In genomic region chr20:23434521-23435313, GRCh38 we compare ENCODE assay signal across 37 cellular contexts. TPM values are rescaled to one million over a fixed set of nuclear protein-coding genes. Genes with fewer than 3 reads are reported as not detected.
"Had no signal": no experiment of that assay in that cellular context is flagged by ENCODE, and none has a peak within 500 bp of the region (broad histone marks: within the 10 kb centered on the region; RNA-seq: fewer than 3 reads in every experiment).

No MANE protein-coding gene starts in this region.

- FAIRE-seq: TTC549, urothelium cell line had no signal

- H3K4me1 Mint-ChIP-seq: activated CD4-positive, alpha-beta T cell treated with anti-CD3 and anti-CD28 coated beads, Interleukin-2, amount 10 ng/mL, durations not matched to agents 24 days and 14 days; activated naive CD8-positive, alpha-beta T cell treated with anti-CD3 and anti-CD28 coated beads, Interleukin-2, amount 50 U/mL, for 24 hours; activated T-helper 17 cell treated with anti-CD3 and anti-CD28 coated beads, Interleukin-2, amount 50 U/mL, for 72 hours; naive thymus-derived CD8-positive, alpha-beta T cell; neural crest cell had no signal

- H3K27me3 Mint-ChIP-seq: activated CD4-positive, alpha-beta memory T cell treated with anti-CD3 and anti-CD28 coated beads for 36 hours; activated naive CD8-positive, alpha-beta T cell treated with anti-CD3 and anti-CD28 coated beads, Interleukin-2, amount 50 U/mL, for 24 hours; activated T-helper 17 cell treated with anti-CD3 and anti-CD28 coated beads, Interleukin-2, amount 50 U/mL, for 72 hours; dendritic cell treated with granulocyte-macrophage colony-stimulating factor and Interleukin-4, amounts not matched to agents 40 ng/mL and 50 ng/mL, for 4 days; naive thymus-derived CD8-positive, alpha-beta T cell; stimulated activated naive CD8-positive, alpha-beta T cell treated with anti-CD3 and anti-CD28 coated beads, Interleukin-15, Interleukin-2, amounts not matched to agents 100 ng/mL and 50 ng/mL, for 24 hours had no signal

- H3K9me3 ChIP-seq: gastroesophageal sphincter, left lung, lower lobe of right lung, thoracic aorta had no signal

- H3K9me3 Mint-ChIP-seq: activated CD4-positive, alpha-beta memory T cell treated with anti-CD3 and anti-CD28 coated beads for 36 hours; activated CD4-positive, alpha-beta T cell treated with anti-CD3 and anti-CD28 coated beads, Interleukin-2, amount 10 ng/mL, durations not matched to agents 24 days and 14 days; activated naive CD8-positive, alpha-beta T cell treated with anti-CD3 and anti-CD28 coated beads, Interleukin-2, amount 50 U/mL, for 24 hours; activated T-cell treated with anti-CD3 and anti-CD28 coated beads, Interleukin-2, amount 50 U/mL, for 4 hours; activated T-helper 17 cell treated with anti-CD3 and anti-CD28 coated beads, Interleukin-2, amount 50 U/mL, for 72 hours; dendritic cell treated with granulocyte-macrophage colony-stimulating factor and Interleukin-4, amounts not matched to agents 40 ng/mL and 50 ng/mL, for 4 days; naive thymus-derived CD8-positive, alpha-beta T cell; neural crest cell; stimulated activated naive CD8-positive, alpha-beta T cell treated with anti-CD3 and anti-CD28 coated beads, Interleukin-15, Interleukin-2, amounts not matched to agents 100 ng/mL and 50 ng/mL, for 24 hours; T-helper 1 cell treated with Interleukin-12 subunit alpha and Interleukin-12 subunit beta and Interleukin-4 antibody, amounts not matched to agents 30 μg/mL and 1 μg/mL, for 36 hours had no signal

- ATAC-seq: activated naive CD8-positive, alpha-beta T cell treated with anti-CD3 and anti-CD28 coated beads, Interleukin-2, amount 50 U/mL, for 24 hours; activated T-cell treated with anti-CD3 and anti-CD28 coated beads, Interleukin-2, amount 50 U/mL, for 4 hours; activated T-helper 17 cell treated with anti-CD3 and anti-CD28 coated beads, Interleukin-2, amount 50 U/mL, for 72 hours; gastroesophageal sphincter; left lung; lower lobe of right lung; naive thymus-derived CD8-positive, alpha-beta T cell; right cardiac atrium had no signal

- H3K27me3 ChIP-seq: gastroesophageal sphincter, left lung had no signal

- H3K4me3 ChIP-seq: gastroesophageal sphincter, left lung, lower lobe of right lung, thoracic aorta had no signal

- H3K4me3 Mint-ChIP-seq: activated CD4-positive, alpha-beta memory T cell treated with anti-CD3 and anti-CD28 coated beads for 36 hours; activated CD4-positive, alpha-beta T cell treated with anti-CD3 and anti-CD28 coated beads, Interleukin-2, amount 10 ng/mL, durations not matched to agents 24 days and 14 days; activated naive CD8-positive, alpha-beta T cell treated with anti-CD3 and anti-CD28 coated beads, Interleukin-2, amount 50 U/mL, for 24 hours; activated T-cell treated with anti-CD3 and anti-CD28 coated beads, Interleukin-2, amount 50 U/mL, for 4 hours; activated T-helper 17 cell treated with anti-CD3 and anti-CD28 coated beads, Interleukin-2, amount 50 U/mL, for 72 hours; dendritic cell treated with granulocyte-macrophage colony-stimulating factor and Interleukin-4, amounts not matched to agents 40 ng/mL and 50 ng/mL, for 4 days; naive thymus-derived CD8-positive, alpha-beta T cell; neural crest cell; stimulated activated naive CD8-positive, alpha-beta T cell treated with anti-CD3 and anti-CD28 coated beads, Interleukin-15, Interleukin-2, amounts not matched to agents 100 ng/mL and 50 ng/mL, for 24 hours; T-helper 1 cell treated with Interleukin-12 subunit alpha and Interleukin-12 subunit beta and Interleukin-4 antibody, amounts not matched to agents 30 μg/mL and 1 μg/mL, for 36 hours had no signal

- H3K36me3 ChIP-seq: gastroesophageal sphincter, left lung, lower lobe of right lung, thoracic aorta had no signal

- H3K4me1 ChIP-seq: left lung, lower lobe of right lung had no signal

- H3K27ac ChIP-seq: left lung, lower lobe of right lung, thoracic aorta had no signal

- DNase-seq: activated CD4-positive, alpha-beta memory T cell treated with anti-CD3 and anti-CD28 coated beads for 36 hours; activated CD4-positive, alpha-beta T cell treated with anti-CD3 and anti-CD28 coated beads, Interleukin-2, amount 10 ng/mL, durations not matched to agents 24 days and 14 days; activated CD4-positive, CD25-positive, alpha-beta regulatory T cell treated with anti-CD3 and anti-CD28 coated beads, Interleukin-2, amount 50 U/mL, for 72 hours; activated gamma-delta T cell treated with Interleukin-2 at 50 U/mL for 16 hours; activated naive CD4-positive, alpha-beta T cell treated with anti-CD3 and anti-CD28 coated beads, Interleukin-2, amount 50 U/mL, for 16 hours; activated naive CD8-positive, alpha-beta T cell treated with anti-CD3 and anti-CD28 coated beads, Interleukin-2, amount 50 U/mL, for 24 hours; activated T-cell treated with anti-CD3 and anti-CD28 coated beads, Interleukin-2, amount 50 U/mL, for 4 hours; amygdala; effector CD4-positive, alpha-beta T cell; erythroblast; hippocampal formation; kidney glomerular epithelial cell; left lung; lower lobe of right lung; mesenchymal stem cell; naive thymus-derived CD8-positive, alpha-beta T cell; occipital lobe; right cardiac atrium; stimulated activated CD4-positive, alpha-beta T cell treated with anti-CD3 and anti-CD28 coated beads, Interleukin-12 subunit alpha, Interleukin-12 subunit beta, amount 100 ng/mL, for 4 hours; stimulated activated CD4-positive, alpha-beta T cell treated with anti-CD3 and anti-CD28 coated beads, Interleukin-4, amount 100 ng/mL, for 1 hour; SW 1271; T-helper 9 cell; trophoblast cell had no signal

- H3K27ac Mint-ChIP-seq: activated CD4-positive, alpha-beta memory T cell treated with anti-CD3 and anti-CD28 coated beads for 36 hours; activated CD4-positive, alpha-beta T cell treated with anti-CD3 and anti-CD28 coated beads, Interleukin-2, amount 10 ng/mL, durations not matched to agents 24 days and 14 days; activated naive CD8-positive, alpha-beta T cell treated with anti-CD3 and anti-CD28 coated beads, Interleukin-2, amount 50 U/mL, for 24 hours; activated T-helper 17 cell treated with anti-CD3 and anti-CD28 coated beads, Interleukin-2, amount 50 U/mL, for 72 hours; dendritic cell treated with granulocyte-macrophage colony-stimulating factor and Interleukin-4, amounts not matched to agents 40 ng/mL and 50 ng/mL, for 4 days; stimulated activated naive CD8-positive, alpha-beta T cell treated with anti-CD3 and anti-CD28 coated beads, Interleukin-15, Interleukin-2, amounts not matched to agents 100 ng/mL and 50 ng/mL, for 24 hours; T-helper 1 cell treated with Interleukin-12 subunit alpha and Interleukin-12 subunit beta and Interleukin-4 antibody, amounts not matched to agents 30 μg/mL and 1 μg/mL, for 36 hours had no signal

- H3K36me3 Mint-ChIP-seq: activated CD4-positive, alpha-beta memory T cell treated with anti-CD3 and anti-CD28 coated beads for 36 hours; naive thymus-derived CD8-positive, alpha-beta T cell had no signal

RNA-seq across cellular contexts. Expression of gene CSTL1, which starts 4.8 kb away (rescaled TPM):
- total RNA-seq: activated CD4-positive, alpha-beta memory T cell treated with anti-CD3 and anti-CD28 coated beads for 36 hours; activated CD4-positive, alpha-beta T cell treated with anti-CD3 and anti-CD28 coated beads, Interleukin-2, amount 10 ng/mL, durations not matched to agents 24 days and 14 days; activated CD8-positive, alpha-beta memory T cell treated with anti-CD3 and anti-CD28 coated beads for 36 hours; activated T-cell treated with anti-CD3 and anti-CD28 coated beads, Interleukin-2, amount 50 U/mL, for 4 hours; activated T-helper 17 cell treated with anti-CD3 and anti-CD28 coated beads, Interleukin-2, amount 50 U/mL, for 72 hours; fibroblast of lung; fibroblast of villous mesenchyme; gastroesophageal sphincter; left lung; lower lobe of right lung; naive thymus-derived CD8-positive, alpha-beta T cell; neural crest cell; occipital lobe; right cardiac atrium; skeletal muscle tissue; subcutaneous adipose tissue; thoracic aorta had no signal
- polyA plus RNA-seq: fibroblast of lung; naive thymus-derived CD8-positive, alpha-beta T cell; right cardiac atrium had no signal

RNA-seq across cellular contexts. Expression of gene CST11, which starts 18.0 kb away (rescaled TPM):
- total RNA-seq: activated CD4-positive, alpha-beta memory T cell treated with anti-CD3 and anti-CD28 coated beads for 36 hours; activated CD4-positive, alpha-beta T cell treated with anti-CD3 and anti-CD28 coated beads, Interleukin-2, amount 10 ng/mL, durations not matched to agents 24 days and 14 days; activated CD8-positive, alpha-beta memory T cell treated with anti-CD3 and anti-CD28 coated beads for 36 hours; activated T-cell treated with anti-CD3 and anti-CD28 coated beads, Interleukin-2, amount 50 U/mL, for 4 hours; activated T-helper 17 cell treated with anti-CD3 and anti-CD28 coated beads, Interleukin-2, amount 50 U/mL, for 72 hours; fibroblast of lung; fibroblast of villous mesenchyme; gastroesophageal sphincter; left lung; lower lobe of right lung; naive thymus-derived CD8-positive, alpha-beta T cell; neural crest cell; occipital lobe; right cardiac atrium; skeletal muscle tissue; subcutaneous adipose tissue; thoracic aorta had no signal
- polyA plus RNA-seq: fibroblast of lung; naive thymus-derived CD8-positive, alpha-beta T cell; right cardiac atrium had no signal

RNA-seq across cellular contexts. Expression of gene CST8, which starts 56.2 kb away (rescaled TPM):
- total RNA-seq: activated CD4-positive, alpha-beta memory T cell treated with anti-CD3 and anti-CD28 coated beads for 36 hours; activated CD4-positive, alpha-beta T cell treated with anti-CD3 and anti-CD28 coated beads, Interleukin-2, amount 10 ng/mL, durations not matched to agents 24 days and 14 days; activated CD8-positive, alpha-beta memory T cell treated with anti-CD3 and anti-CD28 coated beads for 36 hours; activated T-cell treated with anti-CD3 and anti-CD28 coated beads, Interleukin-2, amount 50 U/mL, for 4 hours; fibroblast of lung; fibroblast of villous mesenchyme; gastroesophageal sphincter; left lung; lower lobe of right lung; naive thymus-derived CD8-positive, alpha-beta T cell; neural crest cell; occipital lobe; right cardiac atrium; skeletal muscle tissue; subcutaneous adipose tissue; thoracic aorta had no signal
- polyA plus RNA-seq: fibroblast of lung; naive thymus-derived CD8-positive, alpha-beta T cell; right cardiac atrium had no signal
